In genomic region chr12:27937768-27938167, GRCh38 we compare ENCODE assay signal across 19 cellular contexts. TPM values are rescaled to one million over a fixed set of nuclear protein-coding genes. Genes with fewer than 3 reads are reported as not detected.
DNase-seq lines count a peak whose midpoint lies in the region; FAIRE-seq and TF ChIP-seq lines count a peak whose summit lies in the region.
"Had no signal": no experiment of that assay in that cellular context is flagged by ENCODE, and none has a peak within 500 bp of the region (broad histone marks: within the 10 kb centered on the region; RNA-seq: fewer than 3 reads in every experiment).

No MANE protein-coding gene starts in this region.

- H3K36me3 ChIP-seq in breast epithelium (no peaks in the 10 kb centered on the region), smooth muscle cell (ENCODE audit: low read depth) (no peaks in the 10 kb centered on the region)
- H3K36me3 ChIP-seq: BLaER1, MG63 had no signal

- BruUV-seq in MCF 10A (replicated peaks; lab: Mats Ljungman, UMichigan): no TSS peak

- peaks cover 6% of the 10 kb centered on the region for H3K4me1 Mint-ChIP-seq in MCF 10A (ENCODE audit: insufficient read depth, unreplicated experiment)
- H3K4me1 Mint-ChIP-seq in immature natural killer cell: no peaks in the 10 kb centered on the region

- peaks cover 5% of the 10 kb centered on the region for H3F3A ChIP-seq in smooth muscle cell (ENCODE audit: low read depth)

- H3K27ac ChIP-seq in breast epithelium (no peak overlapping the region), smooth muscle cell (ENCODE audit: low read depth) (no peak overlapping the region)
- H3K27ac ChIP-seq: BLaER1 had no signal

- H3K9me3 ChIP-seq in breast epithelium (no peaks in the 10 kb centered on the region), smooth muscle cell (replicated peaks; ENCODE audit: low read depth) (no peaks in the 10 kb centered on the region)
- H3K9me3 ChIP-seq: BLaER1, MG63 had no signal

- WGBS in smooth muscle cell (ENCODE audit: low lambda C conversion rate): 74% methylated on average over 2 of the region's 2 CpGs

- H3K36me3 Mint-ChIP-seq in MCF 10A (ENCODE audit: insufficient read depth, unreplicated experiment) (peaks cover 4% of the 10 kb centered on the region), immature natural killer cell (no peaks in the 10 kb centered on the region)
- H3K36me3 Mint-ChIP-seq: CD4-positive, alpha-beta memory T cell had no signal

- DNase-seq in MCF 10A (ENCODE audit: unreplicated experiment) (peak; percentile 31), breast epithelium (ENCODE audit: low spot score in 2 of 2) (no peak), NOMO-1 treated with DMSO at 0.1 percent for 48 hours (lab: John Stamatoyannopoulos, UW; ENCODE audit: unreplicated experiment) (peak; percentile 34), cardiac fibroblast (ENCODE audit: low read depth in 2 of 2) (peak; percentile 41 to 43), smooth muscle cell (lab: John Stamatoyannopoulos, UW; ENCODE audit: unreplicated experiment) (no peak), HT-29 (ENCODE audit: low spot score) (no peak), GM12891 (ENCODE audit: insufficient read length, low spot score) (no peak), immature natural killer cell (no peak)
- DNase-seq: Calu3; CD4-positive, alpha-beta memory T cell; GF-D8; GOT3; Karpas-422; MG63; NCI-H1694 treated with DMSO at 0.1 percent for 48 hours; NCI-H510A; NCI-H748 treated with DMSO at 0.1 percent for 48 hours; SW 1271 had no signal

- no peaks in the 10 kb centered on the region for H4K20me1 ChIP-seq in smooth muscle cell (ENCODE audit: low read depth)
- H4K20me1 ChIP-seq: BLaER1 had no signal

- H3K4me3 Mint-ChIP-seq in MCF 10A (ENCODE audit: unreplicated experiment) (no peak overlapping the region), immature natural killer cell (no peak overlapping the region)
- H3K4me3 Mint-ChIP-seq: CD4-positive, alpha-beta memory T cell had no signal

- H3K4me2 ChIP-seq in smooth muscle cell: peak overlapping the region; percentile 10
- H3K4me2 ChIP-seq: BLaER1 had no signal

- intact Hi-C loops in MCF 10A (cut with micrococcal nuclease): no loop called here
- intact Hi-C loops in breast epithelium (cut with DNase I; ENCODE audit: low total_unique reads): no loop called here

- TF ChIP-seq POLR2A in breast epithelium (IDR thresholded peaks at IDR 0.05) (no peak), GM12891 (IDR thresholded peaks at IDR 0.05; ENCODE audit: low read depth, low read length) (no peak)

- H3K27ac Mint-ChIP-seq in MCF 10A (ENCODE audit: low read depth, unreplicated experiment) (no peak overlapping the region), immature natural killer cell (no peak overlapping the region)
- H3K27ac Mint-ChIP-seq: CD4-positive, alpha-beta memory T cell had no signal

- H3K4me3 ChIP-seq in breast epithelium (no peak overlapping the region), cardiac fibroblast (replicated peaks in 1 of 2; ENCODE audit: low read depth in 2 of 2, low read length in 2 of 2) (no peak overlapping the region), smooth muscle cell (no peak overlapping the region)
- H3K4me3 ChIP-seq: BLaER1, MG63 had no signal

- TF ChIP-seq CTCF in MCF 10A (IDR thresholded peaks at IDR 0.05; ENCODE audit: unreplicated experiment) (no peak), breast epithelium (IDR thresholded peaks at IDR 0.05) (no peak), cardiac fibroblast (IDR thresholded peaks at IDR 0.05; ENCODE audit: low read depth, low read length) (no peak), smooth muscle cell (IDR thresholded peaks at IDR 0.05; ENCODE audit: borderline replicate concordance, insufficient read depth, poor library complexity, severe bottlenecking) (no peak)

- no peak overlapping the region for H2AFZ ChIP-seq in smooth muscle cell (ENCODE audit: low read depth)

- H3K9ac ChIP-seq in smooth muscle cell (ENCODE audit: low read depth): no peak overlapping the region
- H3K9ac ChIP-seq: BLaER1 had no signal

- H3K79me2 ChIP-seq in smooth muscle cell (ENCODE audit: low read depth): no peaks in the 10 kb centered on the region

- no peaks in the 10 kb centered on the region for H3K9me3 Mint-ChIP-seq in MCF 10A (ENCODE audit: unreplicated experiment)
- peaks cover 0 to 1% (median 0%) of the 10 kb centered on the region in 6 donors for H3K9me3 Mint-ChIP-seq in immature natural killer cell
- H3K9me3 Mint-ChIP-seq: CD4-positive, alpha-beta memory T cell had no signal

- H3K27me3 ChIP-seq in breast epithelium: no peaks in the 10 kb centered on the region
- no peaks in the 10 kb centered on the region for H3K27me3 ChIP-seq in smooth muscle cell (ENCODE audit: low read depth)
- H3K27me3 ChIP-seq: BLaER1, MG63 had no signal

- CTCF ChIA-PET in MCF 10A (lab: Yijun Ruan, JAX): no interaction called here

- H3K4me1 ChIP-seq in breast epithelium (no peaks in the 10 kb centered on the region), smooth muscle cell (ENCODE audit: low read depth) (no peaks in the 10 kb centered on the region)
- H3K4me1 ChIP-seq: BLaER1 had no signal

- H3K27me3 Mint-ChIP-seq in MCF 10A (ENCODE audit: insufficient read depth, unreplicated experiment) (no peaks in the 10 kb centered on the region), immature natural killer cell (ENCODE audit: low read depth in 3 of 3) (peaks cover 0 to 6% (median 3%) of the 10 kb centered on the region in 3 donors)

- FAIRE-seq in GM12891 (lab: Jason Lieb, UNC): no peak

- POLR2A ChIA-PET in MCF 10A (lab: Yijun Ruan, JAX): interaction anchor here (0.7 kb wide), 1 partner anchor 150 kb away, joined by 4 read pairs; no protein-coding TSS in a partner anchor

TF ChIP-seq in GM12891, 5 proteins besides CTCF, POLR2A, EP300 and RAD21:
- TF ChIP-seq PAX5 (IDR thresholded peaks at IDR 0.05; ENCODE audit: insufficient read depth, low read length, severe bottlenecking): no peak
- no peak for TF ChIP-seq SPI1 (IDR thresholded peaks at IDR 0.05; ENCODE audit: low read depth, low read length)
- no peak for TF ChIP-seq POLR2AphosphoS5 (IDR thresholded peaks at IDR 0.05; ENCODE audit: low read depth, low read length)

RNA-seq across cellular contexts. Expression of gene PTHLH, which starts 34.8 kb away (rescaled TPM):
- total RNA-seq in MCF 10A (2022) (3.8 and 5.4 TPM in 2 replicates), breast epithelium (1 to 10 TPM; 2.4 to 7.5 (median 2.9) TPM), smooth muscle cell (155 and 181 TPM in 2 replicates)
- polyA plus RNA-seq in smooth muscle cell (58.0 and 177 TPM in 2 replicates), immature natural killer cell (not detected)
- 0.46 and 1.6 TPM in 2 replicates for total RNA-seq in HT-29 (2014; rRNA removed; shearing (Covaris generic))
- 0.15 TPM for polyA plus RNA-seq in GM12891 (2012; ENCODE audit: low read depth, missing spikeins)
- total RNA-seq: CD4-positive, alpha-beta memory T cell had no signal
- polyA plus RNA-seq: CD4-positive, alpha-beta memory T cell had no signal

Comparison
In these comparisons a context has a peak if more than half of its experiments do, and no peak if none do; other contexts are left out.
1. DNase-seq: peak in MCF 10A (single experiment), NOMO-1 treated with DMSO at 0.1 percent for 48 hours (single experiment) and cardiac fibroblast (2 of 2); none in breast epithelium (0 of 2), smooth muscle cell (single experiment), HT-29 (single experiment), GM12891 (single experiment) and immature natural killer cell (0 of 3).
2. RNA of gene PTHLH, which starts 34.8 kb away (total RNA-seq): 155 to 181 TPM in smooth muscle cell; 3.8 to 5.4 TPM in MCF 10A, 2.4 to 7.5 TPM in breast epithelium and 0.46 to 1.6 TPM in HT-29; every median in the first group is over 10 times any median in the second.